In the genomic region with DNA sequence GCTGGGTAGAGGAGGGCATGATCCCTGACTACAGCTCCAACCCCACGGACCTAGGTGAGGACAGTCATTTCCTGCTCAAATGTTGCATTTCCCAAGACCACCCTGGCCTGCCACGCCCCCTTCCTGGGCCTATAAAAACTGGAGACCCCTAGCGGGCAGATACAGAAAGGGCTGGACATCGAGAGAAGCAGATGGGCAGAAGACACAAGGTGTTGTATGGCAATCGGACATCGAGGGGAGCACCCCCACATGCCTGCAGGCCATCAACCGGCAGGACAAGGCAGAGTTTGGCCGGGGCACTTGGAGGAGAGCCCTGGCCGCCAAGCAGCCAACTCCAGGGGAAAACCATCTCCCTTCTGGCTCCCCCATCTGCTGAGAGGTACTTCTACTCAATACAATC, we compare ENCODE assay signal across 20 cellular contexts.
"Had no signal": no experiment of that assay in that cellular context is flagged by ENCODE, and none has a peak within 500 bp of the region (broad histone marks: within the 10 kb centered on the region; RNA-seq: fewer than 3 reads in every experiment).

No MANE protein-coding gene starts in this region.

- ATAC-seq: foreskin keratinocyte, natural killer cell, pancreas, sciatic nerve had no signal

- H3K9me3 ChIP-seq: colonic mucosa, pancreas, prostate gland had no signal

- DNase-seq: colonic mucosa; dermis blood vessel endothelial cell; erythroblast; foreskin keratinocyte; head of caudate nucleus; hippocampal formation; kidney glomerular epithelial cell; natural killer cell; nucleus accumbens; pancreas; spleen; stimulated activated CD4-positive, alpha-beta T cell treated with anti-CD3 and anti-CD28 coated beads, Interleukin-15, amount 100 ng/mL, for 24 hours; stimulated activated CD4-positive, alpha-beta T cell treated with anti-CD3 and anti-CD28 coated beads, Interleukin-1b, Interleukin-23, amount 100 ng/mL, for 48 hours; stimulated activated CD4-positive, alpha-beta T cell treated with anti-CD3 and anti-CD28 coated beads, Interleukin-4, amount 100 ng/mL, for 24 hours; stimulated activated naive CD4-positive, alpha-beta T cell; stomach; substantia nigra; trophoblast cell had no signal

- H3K27ac ChIP-seq: colonic mucosa, foreskin keratinocyte, pancreas, prostate gland, spleen, stomach had no signal

- H3K4me3 ChIP-seq: colonic mucosa, pancreas, prostate gland, spleen, stomach had no signal

- H3K36me3 ChIP-seq: colonic mucosa, pancreas, prostate gland, spleen, stomach had no signal

- H3K4me1 ChIP-seq: colonic mucosa, foreskin keratinocyte, pancreas, prostate gland, spleen, stomach had no signal

- H3K27me3 ChIP-seq: colonic mucosa, foreskin keratinocyte, pancreas, spleen, stomach had no signal
